Comparison of ENCODE assay signal across 8 cellular contexts in genomic region chr2:75787532-75788132, GRCh38.
A peak's percentile ranks its signal among the peaks of the same experiment; 100 is the strongest.
DNase-seq lines count a peak whose midpoint lies in the region; ATAC-seq, FAIRE-seq and TF ChIP-seq lines count a peak whose summit lies in the region.

No MANE protein-coding gene starts in this region.

- 39 to 45% methylated on average over 5 of the region's 5 CpGs for WGBS in testis, 2 donors

- no peak overlapping the region for H3K27ac Mint-ChIP-seq in activated CD4-positive, alpha-beta memory T cell treated with anti-CD3 and anti-CD28 coated beads for 36 hours
- H3K27ac Mint-ChIP-seq in CD14-positive monocyte: no peak overlapping the region

- H3K36me3 Mint-ChIP-seq in activated CD4-positive, alpha-beta memory T cell treated with anti-CD3 and anti-CD28 coated beads for 36 hours: no peaks in the 10 kb centered on the region
- H3K36me3 Mint-ChIP-seq in CD14-positive monocyte: no peaks in the 10 kb centered on the region

- H3K27me3 Mint-ChIP-seq in activated CD4-positive, alpha-beta memory T cell treated with anti-CD3 and anti-CD28 coated beads for 36 hours: no peaks in the 10 kb centered on the region
- H3K27me3 Mint-ChIP-seq in CD14-positive monocyte (ENCODE audit: low read depth in 3 of 3): peaks cover 0 to 7% (median 4%) of the 10 kb centered on the region in 3 donors

- TF ChIP-seq CTCF in AG09319 (IDR thresholded peaks at IDR 0.05; ENCODE audit: low read depth, low read length): peak; percentile 37
- TF ChIP-seq CTCF in testis (IDR thresholded peaks at IDR 0.05): peak in 2 of 3 experiments; percentile 33 to 37
- no peak for TF ChIP-seq CTCF in CD14-positive monocyte (IDR thresholded peaks at IDR 0.05)

- no peaks in the 10 kb centered on the region for H3K4me1 ChIP-seq in testis

- H3K27me3 ChIP-seq in testis: no peaks in the 10 kb centered on the region

- H3K9me3 ChIP-seq in testis: no peaks in the 10 kb centered on the region

- in situ Hi-C loops in SK-MEL-5 (cut with HindIII; ENCODE audit: low pct_unique_long_range_greater_than_20kb, low sequenced_read_pairs): no loop called here

- H3K36me3 ChIP-seq in testis (ENCODE audit: low read depth, missing control alignments): no peaks in the 10 kb centered on the region

- CTCF ChIA-PET in activated CD4-positive, alpha-beta memory T cell treated with anti-CD3 and anti-CD28 coated beads for 36 hours (lab: Charles Lee): interaction anchor here (0.7 kb wide), 1 partner anchor 998 kb away, joined by 3 read pairs; no protein-coding TSS in a partner anchor

- no peak overlapping the region for H3K27ac ChIP-seq in testis

- no peak overlapping the region for H3K4me3 ChIP-seq in testis

- H3K4me3 Mint-ChIP-seq in activated CD4-positive, alpha-beta memory T cell treated with anti-CD3 and anti-CD28 coated beads for 36 hours: no peak overlapping the region
- no peak overlapping the region for H3K4me3 Mint-ChIP-seq in CD14-positive monocyte

- peak; percentile 71 for ATAC-seq in GM18858 (IDR thresholded peaks at IDR 0.05; ENCODE audit: unreplicated experiment)

- peak; percentile 86 for FAIRE-seq in frontal cortex (lab: Jason Lieb, UNC)

- DNase-seq in AG09319 (ENCODE audit: extremely low read depth, low read depth) (no peak), LHCN-M2 (ENCODE audit: low read depth) (peak; percentile 23), SK-MEL-5 (ENCODE audit: low read depth, low spot score) (peak; percentile 72), frontal cortex (ENCODE audit: low spot score in 2 of 2) (peak in 1 of 2 donors; percentile 4), testis (no peak), CD14-positive monocyte (ENCODE audit: low spot score) (no peak)
- DNase-seq in activated CD4-positive, alpha-beta memory T cell treated with anti-CD3 and anti-CD28 coated beads for 36 hours: no peak

- intact Hi-C loops in testis (cut with DNase I; ENCODE audit: low total_unique reads): no loop called here
- intact Hi-C loops in activated CD4-positive, alpha-beta memory T cell treated with anti-CD3 and anti-CD28 coated beads for 36 hours (cut with micrococcal nuclease): no loop called here
- intact Hi-C loops in CD14-positive monocyte (cut with micrococcal nuclease): no loop called here

- POLR2A ChIA-PET in activated CD4-positive, alpha-beta memory T cell treated with anti-CD3 and anti-CD28 coated beads for 36 hours (lab: Charles Lee): no interaction called here

- H3K9me3 Mint-ChIP-seq in activated CD4-positive, alpha-beta memory T cell treated with anti-CD3 and anti-CD28 coated beads for 36 hours: no peaks in the 10 kb centered on the region
- peaks cover 0 to 3% (median 0%) of the 10 kb centered on the region in 7 donors for H3K9me3 Mint-ChIP-seq in CD14-positive monocyte

- no peaks in the 10 kb centered on the region for H3K4me1 Mint-ChIP-seq in activated CD4-positive, alpha-beta memory T cell treated with anti-CD3 and anti-CD28 coated beads for 36 hours (ENCODE audit: low read depth)
- H3K4me1 Mint-ChIP-seq in CD14-positive monocyte: no peaks in the 10 kb centered on the region

- no peak for TF ChIP-seq POLR2A in testis (IDR thresholded peaks at IDR 0.05)

Comparison
In these comparisons a context has a peak if more than half of its experiments do, and no peak if none do; other contexts are left out.
1. DNase-seq: peak in LHCN-M2 (single experiment) and SK-MEL-5 (single experiment); none in AG09319 (single experiment), testis (single experiment), activated CD4-positive, alpha-beta memory T cell treated with anti-CD3 and anti-CD28 coated beads for 36 hours (single experiment) and CD14-positive monocyte (single experiment).